In genomic region chr17:74872313-74873035, GRCh38 we compare ENCODE assay signal across 8 cellular contexts. TPM values are rescaled to one million over a fixed set of nuclear protein-coding genes. Genes with fewer than 3 reads are reported as not detected.
DNase-seq lines count a peak whose midpoint lies in the region; ATAC-seq lines count a peak whose summit lies in the region.

Gene FDXR (minus strand): TSS chr17:74872994. CDS start chr17:74872944, 50 bp downstream.

- H3K9ac ChIP-seq in iPS-20b (ENCODE audit: low read depth, low read length): peak within 1 kb of the TSS; percentile 93

- H3K27ac ChIP-seq in iPS-20b (ENCODE audit: low read length) (peak within 1 kb of the TSS; percentile 47), substantia nigra (ENCODE audit: low read depth, low read length, poor library complexity, severe bottlenecking) (peak within 1 kb of the TSS; percentile 89)

- DNase-seq in Right ventricle myocardium superior (no peak), Right ventricle myocardium inferior (ENCODE audit: missing footprints) (no peak), substantia nigra (lab: John Stamatoyannopoulos, UW) (no peak), mucosa of gallbladder (ENCODE audit: low spot score) (no peak), epidermal melanocyte (ENCODE audit: insufficient read length, low spot score) (no peak)
- no peak for DNase-seq in activated T-helper 1 cell treated with anti-CD3 and anti-CD28 coated beads, Interleukin-12 subunit alpha, Interleukin-12 subunit beta, Interleukin-2, Interleukin-4 antibody, amounts not matched to agents 30 ng/mL and 10 ng/mL and 1 ng/mL, durations not matched to agents 14 hours and 24 hours and 36 hours (ENCODE audit: low spot score)

- peaks cover 5% of the 10 kb centered on the region for H3K27me3 Mint-ChIP-seq in activated T-helper 1 cell treated with anti-CD3 and anti-CD28 coated beads, Interleukin-12 subunit alpha, Interleukin-12 subunit beta, Interleukin-2, Interleukin-4 antibody, amounts not matched to agents 30 ng/mL and 10 ng/mL and 1 ng/mL, durations not matched to agents 14 hours and 24 hours and 36 hours (ENCODE audit: insufficient read depth)

- H3K4me3 ChIP-seq in iPS-20b (ENCODE audit: low read length): peak within 1 kb of the TSS; percentile 80

- no peaks in the 10 kb centered on the region; the same call in 1 of the 2 replicates for H3K27me3 ChIP-seq in iPS-20b (ENCODE audit: insufficient read depth, low read length)

- peaks cover 31% of the 10 kb centered on the region for H3K4me1 Mint-ChIP-seq in activated T-helper 1 cell treated with anti-CD3 and anti-CD28 coated beads, Interleukin-12 subunit alpha, Interleukin-12 subunit beta, Interleukin-2, Interleukin-4 antibody, amounts not matched to agents 30 ng/mL and 10 ng/mL and 1 ng/mL, durations not matched to agents 14 hours and 24 hours and 36 hours (ENCODE audit: low read depth)

- H3K9me3 Mint-ChIP-seq in activated T-helper 1 cell treated with anti-CD3 and anti-CD28 coated beads, Interleukin-12 subunit alpha, Interleukin-12 subunit beta, Interleukin-2, Interleukin-4 antibody, amounts not matched to agents 30 ng/mL and 10 ng/mL and 1 ng/mL, durations not matched to agents 14 hours and 24 hours and 36 hours: no peaks in the 10 kb centered on the region

- H3K27ac Mint-ChIP-seq in activated T-helper 1 cell treated with anti-CD3 and anti-CD28 coated beads, Interleukin-12 subunit alpha, Interleukin-12 subunit beta, Interleukin-2, Interleukin-4 antibody, amounts not matched to agents 30 ng/mL and 10 ng/mL and 1 ng/mL, durations not matched to agents 14 hours and 24 hours and 36 hours: peak within 1 kb of the TSS; percentile 87

- H3K36me3 ChIP-seq in iPS-20b (ENCODE audit: insufficient read depth, low read depth, low read length): 0 out of 2 replicates have a peak, but pooled peaks cover 3% of the 10 kb centered on the region

- H3K4me3 Mint-ChIP-seq in activated T-helper 1 cell treated with anti-CD3 and anti-CD28 coated beads, Interleukin-12 subunit alpha, Interleukin-12 subunit beta, Interleukin-2, Interleukin-4 antibody, amounts not matched to agents 30 ng/mL and 10 ng/mL and 1 ng/mL, durations not matched to agents 14 hours and 24 hours and 36 hours: peak within 1 kb of the TSS; percentile 89

- ATAC-seq in Right ventricle myocardium superior (ENCODE audit: poor library complexity): peak; percentile 11
- ATAC-seq in Right ventricle myocardium inferior: no peak
- ATAC-seq in HG03159 (IDR thresholded peaks at IDR 0.05; ENCODE audit: unreplicated experiment): peak; percentile 25

- no peaks in the 10 kb centered on the region for H3K9me3 ChIP-seq in iPS-20b (ENCODE audit: insufficient read depth, low read depth, low read length)

- intact Hi-C loops in Right ventricle myocardium superior (cut with DNase I): no loop called here
- intact Hi-C loops in Right ventricle myocardium inferior (cut with DNase I): loop anchor here (5.0 kb wide), 1 partner anchor 95 kb away; the partner anchor contains the start of gene NAT9
- intact Hi-C loops in activated T-helper 1 cell treated with anti-CD3 and anti-CD28 coated beads, Interleukin-12 subunit alpha, Interleukin-12 subunit beta, Interleukin-2, Interleukin-4 antibody, amounts not matched to agents 30 ng/mL and 10 ng/mL and 1 ng/mL, durations not matched to agents 14 hours and 24 hours and 36 hours (cut with micrococcal nuclease): loop anchor here (1.0 to 10.0 kb wide), 9 partner anchors 20 to 417 kb away; partner anchors contain the start of genes ATP5PD, CDR2L, GGA3 and KCTD2

- H3K4me1 ChIP-seq in iPS-20b (ENCODE audit: insufficient read depth, low read length): peaks cover 4% of the 10 kb centered on the region; the same call in 1 of the 2 replicates

- peaks cover 12% of the 10 kb centered on the region for H3K36me3 Mint-ChIP-seq in activated T-helper 1 cell treated with anti-CD3 and anti-CD28 coated beads, Interleukin-12 subunit alpha, Interleukin-12 subunit beta, Interleukin-2, Interleukin-4 antibody, amounts not matched to agents 30 ng/mL and 10 ng/mL and 1 ng/mL, durations not matched to agents 14 hours and 24 hours and 36 hours (ENCODE audit: low read depth)

RNA-seq across cellular contexts. Expression of gene FDXR, which starts in this region (rescaled TPM):
- total RNA-seq in Right ventricle myocardium superior: 4.6 TPM
- 4.3 TPM for total RNA-seq in Right ventricle myocardium inferior
- 20.1 and 21.5 TPM in 2 replicates for total RNA-seq in activated T-helper 1 cell treated with anti-CD3 and anti-CD28 coated beads, Interleukin-12 subunit alpha, Interleukin-12 subunit beta, Interleukin-2, Interleukin-4 antibody, amounts not matched to agents 30 ng/mL and 10 ng/mL and 1 ng/mL, durations not matched to agents 14 hours and 24 hours and 36 hours
- 9.3 TPM for total RNA-seq in mucosa of gallbladder
